28 cellular contexts compared by ENCODE assay signal in genomic region chr20:62083312-62083711, GRCh38.
"Had no signal": no experiment of that assay in that cellular context is flagged by ENCODE, and none has a peak within 500 bp of the region (broad histone marks: within the 10 kb centered on the region; RNA-seq: fewer than 3 reads in every experiment).

No MANE protein-coding gene starts in this region.

- H3K79me2 ChIP-seq: hepatocyte had no signal

- H3K4me1 ChIP-seq: colonic mucosa, esophagus muscularis mucosa, esophagus squamous epithelium, foreskin keratinocyte, gastroesophageal sphincter, heart left ventricle, heart right ventricle had no signal

- H3K4me3 ChIP-seq: colonic mucosa, dorsolateral prefrontal cortex, esophagus muscularis mucosa, esophagus squamous epithelium, gastrocnemius medialis, gastroesophageal sphincter, heart left ventricle, heart right ventricle, hepatocyte had no signal

- H3K27me3 ChIP-seq: colonic mucosa, foreskin keratinocyte, gastrocnemius medialis, hepatocyte had no signal

- H3K9me3 ChIP-seq: colonic mucosa, gastrocnemius medialis had no signal

- H3K36me3 ChIP-seq: colonic mucosa, esophagus muscularis mucosa, esophagus squamous epithelium, gastrocnemius medialis, gastroesophageal sphincter, heart left ventricle, heart right ventricle had no signal

- H2AFZ ChIP-seq: hepatocyte had no signal

- ATAC-seq: effector memory CD8-positive, alpha-beta T cell; esophagus mucosa; foreskin keratinocyte; gastrocnemius medialis; gastroesophageal sphincter; heart left ventricle; heart right ventricle had no signal

- H3K4me2 ChIP-seq: hepatocyte had no signal

- H3K27ac ChIP-seq: colonic mucosa, dorsolateral prefrontal cortex, epithelial cell of prostate, esophagus muscularis mucosa, esophagus squamous epithelium, foreskin keratinocyte, gastrocnemius medialis, gastroesophageal sphincter, heart left ventricle, heart right ventricle, hepatocyte had no signal

- DNase-seq: colonic mucosa; cortex of kidney; dermis blood vessel endothelial cell; dorsolateral prefrontal cortex; effector CD4-positive, alpha-beta T cell; effector CD8-positive, alpha-beta T cell; effector memory CD4-positive, alpha-beta T cell; effector memory CD8-positive, alpha-beta T cell; endodermal cell; erythroblast; esophagus squamous epithelium; foreskin fibroblast; foreskin keratinocyte; foreskin melanocyte; gastrocnemius medialis; glutamatergic neuron; head of caudate nucleus; heart left ventricle; heart right ventricle had no signal

- FAIRE-seq: colon, endometrium, endothelial cell of umbilical vein, frontal cortex had no signal
